Comparison of ENCODE assay signal across 1 cellular context in the genomic region with DNA sequence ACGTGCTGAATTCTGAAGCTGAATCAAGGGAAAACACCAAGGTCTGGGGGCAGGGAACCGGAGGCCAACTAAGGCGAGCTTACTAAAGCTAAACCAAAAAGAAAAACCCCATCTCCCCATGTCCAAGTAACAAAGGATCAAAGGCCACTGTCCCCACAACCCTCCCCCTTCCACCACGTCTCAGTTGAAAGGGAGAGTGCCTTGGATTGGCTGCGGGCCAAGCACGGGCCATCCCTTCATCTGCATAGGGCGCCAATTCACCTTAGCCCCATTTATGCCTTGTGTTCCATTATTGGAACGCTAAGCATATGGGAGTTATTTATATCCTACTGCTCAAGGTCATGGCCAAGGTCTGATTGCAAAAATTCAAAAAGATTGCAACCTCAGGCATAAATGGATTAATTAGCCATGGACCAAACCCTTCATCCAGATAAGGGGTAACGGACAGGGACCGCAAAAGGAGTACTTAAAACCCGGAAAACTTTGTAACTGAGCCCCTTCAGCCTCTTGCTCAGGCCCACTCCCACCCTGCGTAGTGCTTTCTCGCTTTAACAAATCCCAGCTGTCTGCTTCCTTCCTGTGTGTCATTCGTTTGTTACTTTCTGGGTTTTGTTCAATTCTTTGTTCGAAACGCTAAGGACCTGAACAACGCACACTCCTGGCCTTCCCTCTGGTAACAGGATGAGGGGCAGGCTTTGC.
TF ChIP-seq lines count a peak whose summit lies in the region.

No MANE protein-coding gene starts in this region.

TF ChIP-seq in IMR-90, 13 proteins besides CTCF, POLR2A, EP300 and RAD21:
- TF ChIP-seq RCOR1 (IDR thresholded peaks at IDR 0.05; ENCODE audit: insufficient replicate concordance, low read length): no peak
- TF ChIP-seq, protein P1, sequence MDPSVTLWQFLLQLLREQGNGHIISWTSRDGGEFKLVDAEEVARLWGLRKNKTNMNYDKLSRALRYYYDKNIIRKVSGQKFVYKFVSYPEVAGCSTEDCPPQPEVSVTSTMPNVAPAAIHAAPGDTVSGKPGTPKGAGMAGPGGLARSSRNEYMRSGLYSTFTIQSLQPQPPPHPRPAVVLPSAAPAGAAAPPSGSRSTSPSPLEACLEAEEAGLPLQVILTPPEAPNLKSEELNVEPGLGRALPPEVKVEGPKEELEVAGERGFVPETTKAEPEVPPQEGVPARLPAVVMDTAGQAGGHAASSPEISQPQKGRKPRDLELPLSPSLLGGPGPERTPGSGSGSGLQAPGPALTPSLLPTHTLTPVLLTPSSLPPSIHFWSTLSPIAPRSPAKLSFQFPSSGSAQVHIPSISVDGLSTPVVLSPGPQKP (IDR thresholded peaks at IDR 0.05; ENCODE audit: borderline replicate concordance, low read depth, low read length): no peak
- no peak for TF ChIP-seq MXI1 (IDR thresholded peaks at IDR 0.05; ENCODE audit: borderline replicate concordance, low read depth, low read length)
- peak; percentile 36; the same call in 1 of the 2 replicates for TF ChIP-seq BHLHE40 (IDR thresholded peaks at IDR 0.05; ENCODE audit: low read depth, low read length)
